In the genomic region with DNA sequence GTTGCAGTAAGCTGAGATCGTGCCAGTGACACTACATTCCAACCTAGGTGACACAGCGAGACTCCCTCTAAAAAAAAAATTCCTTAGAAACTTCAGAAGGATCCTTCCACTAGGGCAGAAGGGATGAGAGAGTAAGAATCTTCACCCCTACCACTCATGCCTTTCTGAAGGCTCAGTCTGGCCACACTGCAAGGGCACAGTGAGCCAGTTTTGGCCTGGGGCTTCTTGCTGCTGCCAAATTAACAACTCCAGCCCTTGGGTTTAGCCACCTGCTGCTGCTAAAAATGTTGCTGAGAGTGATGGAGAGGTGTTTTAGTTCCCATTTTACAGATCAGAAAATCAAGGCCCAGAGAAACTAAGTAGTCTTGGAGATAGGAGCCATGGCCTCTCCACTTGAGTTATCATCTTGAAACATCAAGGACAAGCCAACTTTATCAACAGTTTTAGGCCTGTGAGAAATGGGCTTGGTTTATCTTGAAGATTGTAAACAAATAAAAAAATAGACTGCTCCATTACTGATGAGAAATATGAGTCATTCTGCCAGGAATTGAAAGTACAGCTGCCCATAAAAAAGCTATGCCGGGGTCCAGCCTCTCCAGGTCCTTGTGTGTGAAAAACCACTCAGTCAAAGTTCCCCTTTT, we compare ENCODE assay signal across 9 cellular contexts. TPM values are rescaled to one million over a fixed set of nuclear protein-coding genes. Genes with fewer than 3 reads are reported as not detected.
DNase-seq lines count a peak whose midpoint lies in the region; ATAC-seq and TF ChIP-seq lines count a peak whose summit lies in the region.
"Had no signal": no experiment of that assay in that cellular context is flagged by ENCODE, and none has a peak within 500 bp of the region (broad histone marks: within the 10 kb centered on the region; RNA-seq: fewer than 3 reads in every experiment).

No MANE protein-coding gene starts in this region.

- no peak overlapping the region for H3K27ac ChIP-seq in BLaER1
- H3K27ac ChIP-seq: HL-60 had no signal

- H3K36me3 ChIP-seq in BLaER1 (no peaks in the 10 kb centered on the region), Caco-2 (ENCODE audit: control insufficient read depth, insufficient read depth, low read length) (no peaks in the 10 kb centered on the region)

- peak overlapping the region; percentile 57 for H3K4me3 Mint-ChIP-seq in activated CD8-positive, alpha-beta T cell treated with anti-CD3 and anti-CD28 coated beads for 36 hours
- H3K4me3 Mint-ChIP-seq in Caco-2 (ENCODE audit: unreplicated experiment) = no peak overlapping the region

- peaks cover 15% of the 10 kb centered on the region for H3K4me1 ChIP-seq in BLaER1
- peaks cover 6% of the 10 kb centered on the region for H3K4me1 ChIP-seq in Caco-2

- no peak for ATAC-seq in activated CD8-positive, alpha-beta T cell treated with anti-CD3 and anti-CD28 coated beads for 36 hours
- no peak for ATAC-seq in HG03139 (IDR thresholded peaks at IDR 0.05; ENCODE audit: unreplicated experiment)

- peaks cover 49% of the 10 kb centered on the region for H3K4me1 Mint-ChIP-seq in activated CD8-positive, alpha-beta T cell treated with anti-CD3 and anti-CD28 coated beads for 36 hours (ENCODE audit: low read depth)
- peaks cover 11% of the 10 kb centered on the region for H3K4me1 Mint-ChIP-seq in Caco-2 (ENCODE audit: low read depth, unreplicated experiment)

- no peak for TF ChIP-seq CTCF in activated CD8-positive, alpha-beta T cell treated with anti-CD3 and anti-CD28 coated beads for 36 hours (IDR thresholded peaks at IDR 0.05)
- no peak for TF ChIP-seq CTCF in Caco-2 (IDR thresholded peaks at IDR 0.05; ENCODE audit: insufficient read depth in 1 of 2, low read depth in 1 of 2, low read length in 1 of 2, severe bottlenecking in 1 of 2, unreplicated experiment in 1 of 2)

- peaks cover 1% of the 10 kb centered on the region for H3K36me3 Mint-ChIP-seq in activated CD8-positive, alpha-beta T cell treated with anti-CD3 and anti-CD28 coated beads for 36 hours (ENCODE audit: low read depth)
- H3K36me3 Mint-ChIP-seq in Caco-2 (ENCODE audit: insufficient read depth, unreplicated experiment) = no peaks in the 10 kb centered on the region

- DNase-seq in EL (peak; percentile 47), iris pigment epithelial cell (ENCODE audit: low read depth) (peak; percentile 47), NCI-H345 (lab: John Stamatoyannopoulos, UW) (no peak), Caco-2 (no peak)
- DNase-seq in activated CD8-positive, alpha-beta T cell treated with anti-CD3 and anti-CD28 coated beads for 36 hours = no peak
- DNase-seq: DND-41 had no signal

- H3K9me3 Mint-ChIP-seq in activated CD8-positive, alpha-beta T cell treated with anti-CD3 and anti-CD28 coated beads for 36 hours = no peaks in the 10 kb centered on the region
- no peaks in the 10 kb centered on the region for H3K9me3 Mint-ChIP-seq in Caco-2 (ENCODE audit: unreplicated experiment)

- no peaks in the 10 kb centered on the region for H3K27me3 ChIP-seq in BLaER1
- H3K27me3 ChIP-seq in Caco-2 (replicated peaks; ENCODE audit: control insufficient read depth, insufficient read depth, low read length) = no peaks in the 10 kb centered on the region

- H3K4me3 ChIP-seq in BLaER1 (no peak overlapping the region), Caco-2 (ENCODE audit: low read depth, low read length) (no peak overlapping the region)

- H3K9me3 ChIP-seq in BLaER1 (no peaks in the 10 kb centered on the region), Caco-2 (no peaks in the 10 kb centered on the region)

- POLR2A ChIA-PET in activated CD8-positive, alpha-beta T cell treated with anti-CD3 and anti-CD28 coated beads for 36 hours (lab: Charles Lee) = interaction anchor here (1.1 kb wide), 1 partner anchor 111 kb away, joined by 3 read pairs; no protein-coding TSS in a partner anchor
- POLR2A ChIA-PET in Caco-2 (lab: Charles Lee) = no interaction called here

- peak overlapping the region; percentile 86 for H3K27ac Mint-ChIP-seq in activated CD8-positive, alpha-beta T cell treated with anti-CD3 and anti-CD28 coated beads for 36 hours
- H3K27ac Mint-ChIP-seq in Caco-2 (ENCODE audit: unreplicated experiment) = no peak overlapping the region

- no peaks in the 10 kb centered on the region for H4K20me1 ChIP-seq in BLaER1

- BruUV-seq in Caco-2 (replicated peaks; lab: Mats Ljungman, UMichigan) = no TSS peak

- no peaks in the 10 kb centered on the region for H3K27me3 Mint-ChIP-seq in activated CD8-positive, alpha-beta T cell treated with anti-CD3 and anti-CD28 coated beads for 36 hours
- H3K27me3 Mint-ChIP-seq in Caco-2 (ENCODE audit: insufficient read depth, unreplicated experiment) = peaks cover 4% of the 10 kb centered on the region

- no peak overlapping the region for H3K9ac ChIP-seq in BLaER1

- intact Hi-C loops in activated CD8-positive, alpha-beta T cell treated with anti-CD3 and anti-CD28 coated beads for 36 hours (cut with micrococcal nuclease) = no loop called here
- intact Hi-C loops in Caco-2 (cut with micrococcal nuclease; ENCODE audit: unreplicated experiment) = no loop called here

- CTCF ChIA-PET in activated CD8-positive, alpha-beta T cell treated with anti-CD3 and anti-CD28 coated beads for 36 hours (lab: Charles Lee) = interaction anchor here (1.1 to 4.3 kb wide), 4 partner anchors 9 to 327 kb away, joined by 3 to 43 read pairs (median 8); partner anchors contain the start of gene CASP10
- CTCF ChIA-PET in Caco-2 (lab: Charles Lee) = no interaction called here

- 0 out of 2 replicates have a peak overlapping the region, but pooled peaks have one; percentile 8 for H3K4me2 ChIP-seq in BLaER1

RNA-seq across cellular contexts. Expression of gene CASP8, which starts 31.9 kb away (rescaled TPM):
- total RNA-seq in activated CD8-positive, alpha-beta T cell treated with anti-CD3 and anti-CD28 coated beads for 36 hours = 10 to 100 TPM; 35.2 to 38.4 TPM
- 32.1 and 33.4 TPM in 2 replicates for total RNA-seq in Caco-2 (2022)

RNA-seq across cellular contexts. Expression of gene CASP10, which starts 45.5 kb away (rescaled TPM):
- 10 to 100 TPM; 18.3 to 22.6 TPM for total RNA-seq in activated CD8-positive, alpha-beta T cell treated with anti-CD3 and anti-CD28 coated beads for 36 hours
- total RNA-seq in Caco-2 (2022) = 5.8 and 5.9 TPM in 2 replicates

Comparison
In these comparisons a context has a peak if more than half of its experiments do, and no peak if none do; other contexts are left out.
1. DNase-seq: peak in EL (single experiment) and iris pigment epithelial cell (single experiment); none in activated CD8-positive, alpha-beta T cell treated with anti-CD3 and anti-CD28 coated beads for 36 hours (single experiment), NCI-H345 (single experiment) and Caco-2 (0 of 2).